In the genomic region with DNA sequence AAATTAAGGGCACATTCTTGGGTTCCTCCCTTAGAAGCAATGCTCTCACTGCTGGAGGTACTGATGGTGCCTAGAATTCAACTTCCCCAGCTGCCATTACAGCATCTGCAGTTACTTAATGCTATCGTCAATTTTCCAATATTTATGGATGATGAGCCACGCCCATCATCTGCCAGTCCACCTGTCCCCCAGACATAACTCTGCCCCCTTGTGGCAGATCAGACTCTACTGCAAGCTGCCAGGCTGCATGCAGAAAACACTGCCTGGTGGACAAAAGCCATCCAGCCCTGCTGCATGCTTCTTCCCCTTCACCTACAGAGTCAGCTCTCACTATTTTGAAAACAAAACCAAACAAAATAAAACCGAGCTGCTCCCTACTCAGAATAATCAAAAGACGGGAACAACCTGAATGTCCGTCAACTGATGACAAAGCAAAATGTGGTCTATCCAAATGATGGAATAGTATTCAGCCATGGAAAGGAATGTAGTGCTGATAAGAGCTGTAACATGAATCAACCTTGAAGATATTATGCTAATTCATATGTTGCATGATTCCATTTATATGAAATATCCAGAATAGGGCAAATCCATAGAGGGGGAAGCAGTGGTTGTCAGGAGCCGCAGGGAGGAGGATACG, we compare ENCODE assay signal across 1 cellular context.
A peak's percentile ranks its signal among the peaks of the same experiment; 100 is the strongest.
TF ChIP-seq lines count a peak whose summit lies in the region.

No MANE protein-coding gene starts in this region.

TF ChIP-seq in K562, 482 proteins besides CTCF, POLR2A, EP300 and RAD21 (continued from another document and continues in another):
- TF ChIP-seq, protein P1, sequence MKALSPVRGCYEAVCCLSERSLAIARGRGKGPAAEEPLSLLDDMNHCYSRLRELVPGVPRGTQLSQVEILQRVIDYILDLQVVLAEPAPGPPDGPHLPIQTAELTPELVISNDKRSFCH (CRISPR knock-in tag; IDR thresholded peaks at IDR 0.05) = no peak
- TF ChIP-seq, protein P1 (tag; IDR thresholded peaks at IDR 0.05) = no peak
- TF ChIP-seq ZNF316 (IDR thresholded peaks at IDR 0.05) = peak; percentile 44
- TF ChIP-seq HMG20B (CRISPR knock-in tag; IDR thresholded peaks at IDR 0.05) = no peak
- TF ChIP-seq PHB2 (IDR thresholded peaks at IDR 0.05; ENCODE audit: low read depth) = no peak
- TF ChIP-seq GABPB1 (CRISPR knock-in tag; IDR thresholded peaks at IDR 0.05) = no peak
- TF ChIP-seq CEBPZ (IDR thresholded peaks at IDR 0.05; ENCODE audit: borderline replicate concordance, low read depth, low read length) = no peak
- TF ChIP-seq TRIM25 (IDR thresholded peaks at IDR 0.05; ENCODE audit: borderline replicate concordance) = no peak
- TF ChIP-seq KAT2B (IDR thresholded peaks at IDR 0.05; ENCODE audit: low read depth, low read length) = no peak
- peak; percentile 80; the same call in 1 of the 2 replicates for TF ChIP-seq KLF13 (tag; IDR thresholded peaks at IDR 0.05; ENCODE audit: borderline replicate concordance, low read depth)
- TF ChIP-seq FOSL1 (tag; conservative IDR thresholded peaks at IDR 0.05) = no peak
- no peak for TF ChIP-seq ZNF77 (CRISPR knock-in tag; IDR thresholded peaks at IDR 0.05)
- TF ChIP-seq BDP1 (IDR thresholded peaks at IDR 0.05; ENCODE audit: insufficient read depth, insufficient read length) = no peak
- TF ChIP-seq ZNF609 (CRISPR knock-in tag; IDR thresholded peaks at IDR 0.05; ENCODE audit: borderline replicate concordance) = no peak
- no peak for TF ChIP-seq ZNF408 (CRISPR knock-in tag; IDR thresholded peaks at IDR 0.05; ENCODE audit: low read depth)
- peak; percentile 70 for TF ChIP-seq CTCFL (IDR thresholded peaks at IDR 0.05; ENCODE audit: borderline replicate concordance, insufficient read depth, low read depth, low read length, poor library complexity, severe bottlenecking)
- TF ChIP-seq PURB (CRISPR knock-in tag; IDR thresholded peaks at IDR 0.05; ENCODE audit: low read depth) = no peak
- no peak for TF ChIP-seq HNRNPH1 (optimal IDR thresholded peaks at IDR 0.05; ENCODE audit: low read depth, low read length)
- TF ChIP-seq BMI1 (IDR thresholded peaks at IDR 0.05; ENCODE audit: low read length) = no peak
- TF ChIP-seq TEAD2 (tag; IDR thresholded peaks at IDR 0.05) = no peak
- TF ChIP-seq THRAP3 (IDR thresholded peaks at IDR 0.05; ENCODE audit: borderline replicate concordance) = no peak
- no peak for TF ChIP-seq VEZF1 (CRISPR knock-in tag; IDR thresholded peaks at IDR 0.05)
- TF ChIP-seq U2AF1 (optimal IDR thresholded peaks at IDR 0.05; ENCODE audit: low read depth, low read length) = no peak
- TF ChIP-seq, protein P2, sequence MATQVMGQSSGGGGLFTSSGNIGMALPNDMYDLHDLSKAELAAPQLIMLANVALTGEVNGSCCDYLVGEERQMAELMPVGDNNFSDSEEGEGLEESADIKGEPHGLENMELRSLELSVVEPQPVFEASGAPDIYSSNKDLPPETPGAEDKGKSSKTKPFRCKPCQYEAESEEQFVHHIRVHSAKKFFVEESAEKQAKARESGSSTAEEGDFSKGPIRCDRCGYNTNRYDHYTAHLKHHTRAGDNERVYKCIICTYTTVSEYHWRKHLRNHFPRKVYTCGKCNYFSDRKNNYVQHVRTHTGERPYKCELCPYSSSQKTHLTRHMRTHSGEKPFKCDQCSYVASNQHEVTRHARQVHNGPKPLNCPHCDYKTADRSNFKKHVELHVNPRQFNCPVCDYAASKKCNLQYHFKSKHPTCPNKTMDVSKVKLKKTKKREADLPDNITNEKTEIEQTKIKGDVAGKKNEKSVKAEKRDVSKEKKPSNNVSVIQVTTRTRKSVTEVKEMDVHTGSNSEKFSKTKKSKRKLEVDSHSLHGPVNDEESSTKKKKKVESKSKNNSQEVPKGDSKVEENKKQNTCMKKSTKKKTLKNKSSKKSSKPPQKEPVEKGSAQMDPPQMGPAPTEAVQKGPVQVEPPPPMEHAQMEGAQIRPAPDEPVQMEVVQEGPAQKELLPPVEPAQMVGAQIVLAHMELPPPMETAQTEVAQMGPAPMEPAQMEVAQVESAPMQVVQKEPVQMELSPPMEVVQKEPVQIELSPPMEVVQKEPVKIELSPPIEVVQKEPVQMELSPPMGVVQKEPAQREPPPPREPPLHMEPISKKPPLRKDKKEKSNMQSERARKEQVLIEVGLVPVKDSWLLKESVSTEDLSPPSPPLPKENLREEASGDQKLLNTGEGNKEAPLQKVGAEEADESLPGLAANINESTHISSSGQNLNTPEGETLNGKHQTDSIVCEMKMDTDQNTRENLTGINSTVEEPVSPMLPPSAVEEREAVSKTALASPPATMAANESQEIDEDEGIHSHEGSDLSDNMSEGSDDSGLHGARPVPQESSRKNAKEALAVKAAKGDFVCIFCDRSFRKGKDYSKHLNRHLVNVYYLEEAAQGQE (CRISPR knock-in tag; IDR thresholded peaks at IDR 0.05; ENCODE audit: low read depth) = no peak
- TF ChIP-seq MEF2D (tag; conservative IDR thresholded peaks at IDR 0.05; ENCODE audit: low read depth) = no peak
- TF ChIP-seq NR1H2 (CRISPR knock-in tag; IDR thresholded peaks at IDR 0.05) = no peak
- TF ChIP-seq MAFG (tag; conservative IDR thresholded peaks at IDR 0.05) = no peak
- TF ChIP-seq, protein P3, sequence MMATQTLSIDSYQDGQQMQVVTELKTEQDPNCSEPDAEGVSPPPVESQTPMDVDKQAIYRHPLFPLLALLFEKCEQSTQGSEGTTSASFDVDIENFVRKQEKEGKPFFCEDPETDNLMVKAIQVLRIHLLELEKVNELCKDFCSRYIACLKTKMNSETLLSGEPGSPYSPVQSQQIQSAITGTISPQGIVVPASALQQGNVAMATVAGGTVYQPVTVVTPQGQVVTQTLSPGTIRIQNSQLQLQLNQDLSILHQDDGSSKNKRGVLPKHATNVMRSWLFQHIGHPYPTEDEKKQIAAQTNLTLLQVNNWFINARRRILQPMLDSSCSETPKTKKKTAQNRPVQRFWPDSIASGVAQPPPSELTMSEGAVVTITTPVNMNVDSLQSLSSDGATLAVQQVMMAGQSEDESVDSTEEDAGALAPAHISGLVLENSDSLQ (IDR thresholded peaks at IDR 0.05) = peak; percentile 86
- no peak for TF ChIP-seq CREB5 (CRISPR knock-in tag; IDR thresholded peaks at IDR 0.05)
- no peak for TF ChIP-seq TEAD4 (IDR thresholded peaks at IDR 0.05; ENCODE audit: low read length)
- no peak for TF ChIP-seq TEAD4 (CRISPR knock-in tag; IDR thresholded peaks at IDR 0.05; ENCODE audit: borderline replicate concordance)
